ENCODE assay signal across 26 cellular contexts in genomic region chr9:92660266-92660665, GRCh38. TPM values are rescaled to one million over a fixed set of nuclear protein-coding genes. Genes with fewer than 3 reads are reported as not detected.
DNase-seq lines count a peak whose midpoint lies in the region; ATAC-seq and TF ChIP-seq lines count a peak whose summit lies in the region.
"Had no signal": no experiment of that assay in that cellular context is flagged by ENCODE, and none has a peak within 500 bp of the region (broad histone marks: within the 10 kb centered on the region; RNA-seq: fewer than 3 reads in every experiment).

No MANE protein-coding gene starts in this region.

- no peak overlapping the region for H4K91ac ChIP-seq in H9 (ENCODE audit: insufficient read length, low read depth, low read length)

- no peak overlapping the region for H2BK20ac ChIP-seq in H9 (ENCODE audit: low read depth, low read length, poor library complexity, severe bottlenecking)

- H3K27ac Mint-ChIP-seq in CD14-positive monocyte (peak overlapping the region in 1 of 7 donors; percentile 63), H9 (peak overlapping the region in 2 of 3 experiments; percentile 70 to 77; a peak in 2 of 7 replicates)
- H3K27ac Mint-ChIP-seq: stimulated activated effector memory CD8-positive, alpha-beta T cell treated with anti-CD3 and anti-CD28 coated beads, Interleukin-12 subunit alpha, Interleukin-12 subunit beta, amount 100 ng/mL, for 72 hours; T-helper 1 cell treated with Interleukin-12 subunit alpha and Interleukin-12 subunit beta and Interleukin-4 antibody, amounts not matched to agents 30 μg/mL and 1 μg/mL, for 36 hours had no signal

- H3K56ac ChIP-seq in H9 (ENCODE audit: insufficient read length, low read depth, low read length), result no peak overlapping the region

- H3K27ac ChIP-seq in H9 (ENCODE audit: insufficient read length, low read depth, low read length) (no peak overlapping the region), dorsolateral prefrontal cortex (peak overlapping the region in 55 of 59 donors; percentile 2 to 86 (median 67)), osteoblast (ENCODE audit: low read depth, low read length) (no peak overlapping the region), tibial artery (no peak overlapping the region)
- H3K27ac ChIP-seq: colonic mucosa, epithelial cell of prostate, upper lobe of right lung had no signal

- no peak overlapping the region for H3K14ac ChIP-seq in H9 (ENCODE audit: insufficient read depth, low read length)

- H2AFZ ChIP-seq in H9 (ENCODE audit: low read length) (no peak overlapping the region), osteoblast (ENCODE audit: low read length) (no peak overlapping the region)

- no peak overlapping the region for H3K4ac ChIP-seq in H9 (ENCODE audit: low read depth, low read length)

- no peak overlapping the region for H2BK15ac ChIP-seq in H9 (ENCODE audit: low read depth, low read length)

- H3K18ac ChIP-seq in H9 (ENCODE audit: insufficient read length, low read depth, low read length), result no peak overlapping the region

- H3K23me2 ChIP-seq in H9 (ENCODE audit: insufficient read length, low read depth, low read length, poor library complexity, severe bottlenecking), result no peaks in the 10 kb centered on the region

- no peaks in the 10 kb centered on the region for H3K27me3 Mint-ChIP-seq in CD14-positive monocyte (ENCODE audit: low read depth in 3 of 3)
- H3K27me3 Mint-ChIP-seq in H9 (ENCODE audit: low read depth), result no peaks in the 10 kb centered on the region

- H3K27me3 ChIP-seq in H9 (ENCODE audit: insufficient read depth, low read length) (no peaks in the 10 kb centered on the region), dorsolateral prefrontal cortex (no peaks in the 10 kb centered on the region), osteoblast (ENCODE audit: insufficient read depth, low read length) (no peaks in the 10 kb centered on the region), tibial artery (no peaks in the 10 kb centered on the region)
- H3K27me3 ChIP-seq: colonic mucosa, upper lobe of right lung had no signal

- DNase-seq in CD14-positive monocyte (ENCODE audit: low spot score) (peak; percentile 16), H9 (no peak), dorsolateral prefrontal cortex (peak in 1 of 10 donors; percentile 25), osteoblast (ENCODE audit: insufficient read length, low spot score, missing footprints) (peak; percentile 32), cerebellar cortex (ENCODE audit: low spot score) (no peak), tibial artery (no peak)
- DNase-seq: activated CD4-positive, alpha-beta T cell treated with anti-CD3 and anti-CD28 coated beads, Interleukin-2, amount 50 U/mL, for 4 hours; activated CD8-positive, alpha-beta memory T cell treated with anti-CD3 and anti-CD28 coated beads, Interleukin-2, amount 50 U/mL, for 4 hours; activated naive CD4-positive, alpha-beta T cell treated with anti-CD3 and anti-CD28 coated beads, Interleukin-2, amount 50 U/mL, for 16 hours; colonic mucosa; DMS153; effector CD8-positive, alpha-beta T cell; glutamatergic neuron; mesendoderm; NCI-H1092; NCI-H187; NCI-H2171 treated with DMSO at 0.1 percent for 48 hours; NCI-H510A treated with DMSO at 0.1 percent for 48 hours; upper lobe of right lung had no signal

- H3K4me3 ChIP-seq in dorsolateral prefrontal cortex (peak overlapping the region in 3 of 59 donors; percentile 0 to 21 (median 10)), osteoblast (ENCODE audit: insufficient read depth, low read length) (no peak overlapping the region), tibial artery (no peak overlapping the region)
- H3K4me3 ChIP-seq: colonic mucosa, upper lobe of right lung had no signal

- no peak overlapping the region for H2AK5ac ChIP-seq in H9 (ENCODE audit: insufficient read length, low read length)

- H3K79me1 ChIP-seq in H9 (ENCODE audit: insufficient read depth, low read depth, low read length, poor library complexity, severe bottlenecking), result peaks cover 14% of the 10 kb centered on the region

- no peak overlapping the region for H3K9ac ChIP-seq in H9 (ENCODE audit: extremely low read depth, insufficient read length, low read length)

- H3K36me3 Mint-ChIP-seq in CD14-positive monocyte (peaks cover 43 to 54% of the 10 kb centered on the region in 2 donors), H9 (ENCODE audit: insufficient read depth in 1 of 3, low read depth in 3 of 3) (peaks cover 0 to 17% (median 4%) of the 10 kb centered on the region in 3 experiments; a peak in 5 of 7 replicates)

- H2BK5ac ChIP-seq in H9 (ENCODE audit: insufficient read length, low read length), result no peak overlapping the region

- peaks cover 24% of the 10 kb centered on the region for H3K36me3 ChIP-seq in osteoblast (ENCODE audit: insufficient read depth, low read length)
- H3K36me3 ChIP-seq in tibial artery, result peaks cover 0 to 35% (median 24%) of the 10 kb centered on the region in 3 donors
- H3K36me3 ChIP-seq: colonic mucosa had no signal

- no peak overlapping the region for H3K4me2 ChIP-seq in H9 (ENCODE audit: insufficient read depth, insufficient read length, low read length)
- H3K4me2 ChIP-seq in osteoblast (ENCODE audit: insufficient read depth, low read length), result no peak overlapping the region

- no peak overlapping the region for H4K5ac ChIP-seq in H9 (ENCODE audit: insufficient read length, low read depth, low read length)

- peaks cover 4% of the 10 kb centered on the region for H3K4me1 Mint-ChIP-seq in CD14-positive monocyte
- H3K4me1 Mint-ChIP-seq in H9, result peaks cover 21 to 24% of the 10 kb centered on the region in 2 experiments

- H3K9me3 ChIP-seq in H9 (ENCODE audit: control insufficient read depth, low read depth, low read length), result no peaks in the 10 kb centered on the region
- H3K9me3 ChIP-seq in osteoblast (ENCODE audit: low read depth, low read length), result no peaks in the 10 kb centered on the region
- H3K9me3 ChIP-seq in tibial artery, result no peaks in the 10 kb centered on the region
- H3K9me3 ChIP-seq: colonic mucosa, upper lobe of right lung had no signal

- ATAC-seq in GM21576 (IDR thresholded peaks at IDR 0.05; ENCODE audit: unreplicated experiment), result no peak
- ATAC-seq in HG02571 (IDR thresholded peaks at IDR 0.05; ENCODE audit: unreplicated experiment), result no peak
- ATAC-seq: activated CD4-positive, CD25-positive, alpha-beta regulatory T cell treated with anti-CD3 and anti-CD28 coated beads, Interleukin-2, amount 50 U/mL, for 24 hours; SK-N-SH treated with all-trans-retinoic acid at 6 μM for 48 hours; stimulated activated effector memory CD8-positive, alpha-beta T cell treated with anti-CD3 and anti-CD28 coated beads, Interleukin-12 subunit alpha, Interleukin-12 subunit beta, amount 100 ng/mL, for 72 hours; upper lobe of right lung had no signal

- no peak overlapping the region for H4K8ac ChIP-seq in H9 (replicated peaks; ENCODE audit: insufficient read length, low read depth, low read length)

- H3T11ph ChIP-seq in H9 (ENCODE audit: low read length), result no peak overlapping the region

- intact Hi-C loops in CD14-positive monocyte (cut with micrococcal nuclease), result no loop called here
- intact Hi-C loops in dorsolateral prefrontal cortex (cut with DNase I), result loop anchor here in 1 of 2 donors (10.0 kb wide), 1 partner anchor 435 kb away; the partner anchor contains the start of gene CARD19
- intact Hi-C loops in tibial artery (cut with DNase I; ENCODE audit: low total_unique reads), result no loop called here

- no peak overlapping the region for H3K23ac ChIP-seq in H9 (ENCODE audit: insufficient read length, low read depth, low read length)

- H3K79me2 ChIP-seq in H9 (ENCODE audit: insufficient read depth, low read length), result peaks cover 6% of the 10 kb centered on the region; the same call in 1 of the 2 replicates
- H3K79me2 ChIP-seq in osteoblast (ENCODE audit: insufficient read depth, low read length), result peaks cover 88% of the 10 kb centered on the region

- TF ChIP-seq CTCF in CD14-positive monocyte (IDR thresholded peaks at IDR 0.05), result no peak
- TF ChIP-seq CTCF in H9 (conservative IDR thresholded peaks at IDR 0.05), result no peak
- no peak for TF ChIP-seq CTCF in dorsolateral prefrontal cortex (IDR thresholded peaks at IDR 0.05 in 54 of 56, conservative IDR thresholded peaks at IDR 0.05 in 2 of 56; ENCODE audit: low read depth in 1 of 56, partially characterized antibody in 56 of 56)
- no peak for TF ChIP-seq CTCF in osteoblast (IDR thresholded peaks at IDR 0.05; ENCODE audit: extremely low read depth, low read depth, low read length)
- no peak for TF ChIP-seq CTCF in tibial artery (IDR thresholded peaks at IDR 0.05)

- no peak overlapping the region for H2BK12ac ChIP-seq in H9 (ENCODE audit: insufficient read length, low read depth, low read length)

- H3K9me3 Mint-ChIP-seq in CD14-positive monocyte, result no peaks in the 10 kb centered on the region
- no peaks in the 10 kb centered on the region for H3K9me3 Mint-ChIP-seq in H9
- H3K9me3 Mint-ChIP-seq: stimulated activated effector memory CD8-positive, alpha-beta T cell treated with anti-CD3 and anti-CD28 coated beads, Interleukin-12 subunit alpha, Interleukin-12 subunit beta, amount 100 ng/mL, for 72 hours; T-helper 1 cell treated with Interleukin-12 subunit alpha and Interleukin-12 subunit beta and Interleukin-4 antibody, amounts not matched to agents 30 μg/mL and 1 μg/mL, for 36 hours had no signal

- H3K4me1 ChIP-seq in H9 (ENCODE audit: insufficient read depth, low read length) (peaks cover 7% of the 10 kb centered on the region; the same call in 1 of the 2 replicates), osteoblast (ENCODE audit: insufficient read depth, low read length) (peaks cover 7% of the 10 kb centered on the region), tibial artery (peaks cover 0 to 8% (median 0%) of the 10 kb centered on the region in 4 donors)
- H3K4me1 ChIP-seq: colonic mucosa, upper lobe of right lung had no signal

- H3K4me3 Mint-ChIP-seq in CD14-positive monocyte (no peak overlapping the region), H9 (no peak overlapping the region)
- H3K4me3 Mint-ChIP-seq: stimulated activated effector memory CD8-positive, alpha-beta T cell treated with anti-CD3 and anti-CD28 coated beads, Interleukin-12 subunit alpha, Interleukin-12 subunit beta, amount 100 ng/mL, for 72 hours; T-helper 1 cell treated with Interleukin-12 subunit alpha and Interleukin-12 subunit beta and Interleukin-4 antibody, amounts not matched to agents 30 μg/mL and 1 μg/mL, for 36 hours had no signal

- WGBS in H9 (ENCODE audit: extremely low coverage, insufficient read length, low lambda C conversion rate), result no CpG with 5 or more reads among the region's 4 CpGs

- H4K20me1 ChIP-seq in H9 (ENCODE audit: control insufficient read depth, insufficient read depth, insufficient read length) (no peaks in the 10 kb centered on the region), osteoblast (ENCODE audit: insufficient read depth, low read length) (peaks cover 60% of the 10 kb centered on the region)

- no peak overlapping the region for H2BK120ac ChIP-seq in H9 (ENCODE audit: low read depth, low read length, poor library complexity, severe bottlenecking)

RNA-seq across cellular contexts. Expression of gene IPPK, which starts 9.7 kb away (rescaled TPM):
- 1 to 10 TPM; 1.9 to 3.2 TPM for polyA plus RNA-seq in CD14-positive monocyte
- total RNA-seq in H9 (2021), result 10.7 and 12.9 TPM in 2 replicates
- 10 to 100 TPM; 10.7 to 26.7 (median 16.0) TPM for total RNA-seq in dorsolateral prefrontal cortex
- total RNA-seq in osteoblast, result 7.7 and 9.4 TPM in 2 replicates

Comparison
In these comparisons a context has a peak if more than half of its experiments do, and no peak if none do; other contexts are left out.
1. DNase-seq: peak in CD14-positive monocyte (single experiment) and osteoblast (single experiment); none in H9 (single experiment), cerebellar cortex (single experiment) and tibial artery (0 of 2).
2. H3K27ac ChIP-seq: peak in dorsolateral prefrontal cortex (55 of 59); none in H9 (single experiment), osteoblast (single experiment) and tibial artery (0 of 2).